8 cellular contexts compared by ENCODE assay signal in genomic region chr7:141073173-141073640, GRCh38. TPM values are rescaled to one million over a fixed set of nuclear protein-coding genes. Genes with fewer than 3 reads are reported as not detected.
DNase-seq lines count a peak whose midpoint lies in the region; ATAC-seq and TF ChIP-seq lines count a peak whose summit lies in the region.

No MANE protein-coding gene starts in this region.

- H3K36me3 ChIP-seq in heart right ventricle = no peaks in the 10 kb centered on the region

- no peak overlapping the region for H3K27ac Mint-ChIP-seq in activated naive CD4-positive, alpha-beta T cell treated with anti-CD3 and anti-CD28 coated beads, Interleukin-2, amount 50 U/mL, for 72 hours

- no peaks in the 10 kb centered on the region for H3K36me3 Mint-ChIP-seq in activated naive CD4-positive, alpha-beta T cell treated with anti-CD3 and anti-CD28 coated beads, Interleukin-2, amount 50 U/mL, for 72 hours

- no peaks in the 10 kb centered on the region for H3K9me3 Mint-ChIP-seq in activated naive CD4-positive, alpha-beta T cell treated with anti-CD3 and anti-CD28 coated beads, Interleukin-2, amount 50 U/mL, for 72 hours

- peak; percentile 36 to 62 for ATAC-seq in activated naive CD4-positive, alpha-beta T cell treated with anti-CD3 and anti-CD28 coated beads, Interleukin-2, amount 50 U/mL, for 72 hours
- ATAC-seq in heart right ventricle (peak; percentile 81 to 91 (median 87)), HG02884 (IDR thresholded peaks at IDR 0.05; ENCODE audit: unreplicated experiment) (no peak)

- peak overlapping the region; percentile 16 to 67 (median 60) for H3K4me3 ChIP-seq in heart right ventricle

- WGBS in heart right ventricle, 2 donors = 1% methylated on average over 41 to 60 of the region's 60 CpGs

- TF ChIP-seq CTCF in heart right ventricle (IDR thresholded peaks at IDR 0.05) = no peak

- peak overlapping the region in 4 of 10 donors; percentile 45 to 66 (median 60) for H3K27ac ChIP-seq in heart right ventricle

- DNase-seq in Daoy (ENCODE audit: low read depth) = peak; percentile 69
- DNase-seq in Kasumi-1 (lab: John Stamatoyannopoulos, UW) = peak; percentile 11 to 12
- no peak for DNase-seq in activated naive CD4-positive, alpha-beta T cell treated with anti-CD3 and anti-CD28 coated beads, Interleukin-2, amount 50 U/mL, for 72 hours (ENCODE audit: low spot score in 2 of 2)
- peak; percentile 14 to 52 for DNase-seq in heart right ventricle
- DNase-seq in posterior cingulate gyrus = peak in 9 of 10 donors; percentile 25 to 86 (median 37)
- DNase-seq in NCI-H2171 treated with DMSO at 0.1 percent for 48 hours (lab: John Stamatoyannopoulos, UW) = no peak
- DNase-seq in cerebellar nuclear complex (lab: John Stamatoyannopoulos, UW) = no peak

- intact Hi-C loops in heart right ventricle (cut with DNase I) (loop anchor here in 5 of 10 donors (5.0 to 10.0 kb wide), 4 partner anchors 142 to 462 kb away; no protein-coding TSS in a partner anchor), posterior cingulate gyrus (cut with DNase I) (loop anchor here (5.0 to 10.0 kb wide), 5 partner anchors 56 to 579 kb away; partner anchors contain the start of gene AGK)

- H3K4me1 ChIP-seq in heart right ventricle = peaks cover 0 to 40% (median 33%) of the 10 kb centered on the region in 9 donors

- H3K9me3 ChIP-seq in heart right ventricle = no peaks in the 10 kb centered on the region

- peaks cover 0 to 92% (median 50%) of the 10 kb centered on the region in 7 donors for H3K27me3 ChIP-seq in heart right ventricle

RNA-seq across cellular contexts. Expression of gene TMEM178B, which starts 0.7 kb away (rescaled TPM):
- total RNA-seq in Daoy (2014; rRNA removed; shearing (Covaris generic)) = 1.2 and 1.3 TPM in 2 replicates
- total RNA-seq in activated naive CD4-positive, alpha-beta T cell treated with anti-CD3 and anti-CD28 coated beads, Interleukin-2, amount 50 U/mL, for 72 hours = under 1 TPM; 0.18 to 0.25 TPM
- 10 to 100 TPM; 12.5 to 54.6 (median 29.5) TPM for total RNA-seq in heart right ventricle
- polyA plus RNA-seq in heart right ventricle = 1 to 10 TPM; 1.2 to 5.5 TPM

RNA-seq across cellular contexts. Expression of gene MRPS33, which starts 58.5 kb away (rescaled TPM):
- total RNA-seq in Daoy (2014; rRNA removed; shearing (Covaris generic)) = 49.5 and 64.8 TPM in 2 replicates
- 100 to 1,000 TPM in 1 of 2 donors, 10 to 100 TPM in 1; 73.9 to 101 TPM for total RNA-seq in activated naive CD4-positive, alpha-beta T cell treated with anti-CD3 and anti-CD28 coated beads, Interleukin-2, amount 50 U/mL, for 72 hours
- 100 to 1,000 TPM in 9 of 10 donors, 10 to 100 TPM in 1; 95.8 to 151 (median 138) TPM for total RNA-seq in heart right ventricle
- 10 to 100 TPM; 71.7 to 96.2 TPM for polyA plus RNA-seq in heart right ventricle

Comparison
In these comparisons a context has a peak if more than half of its experiments do, and no peak if none do; other contexts are left out.
1. DNase-seq: peak in Daoy (single experiment), Kasumi-1 (2 of 2), heart right ventricle (2 of 2) and posterior cingulate gyrus (9 of 10); none in activated naive CD4-positive, alpha-beta T cell treated with anti-CD3 and anti-CD28 coated beads, Interleukin-2, amount 50 U/mL, for 72 hours (0 of 2), NCI-H2171 treated with DMSO at 0.1 percent for 48 hours (single experiment) and cerebellar nuclear complex (0 of 2).